34 cellular contexts compared by ENCODE assay signal in the genomic region with DNA sequence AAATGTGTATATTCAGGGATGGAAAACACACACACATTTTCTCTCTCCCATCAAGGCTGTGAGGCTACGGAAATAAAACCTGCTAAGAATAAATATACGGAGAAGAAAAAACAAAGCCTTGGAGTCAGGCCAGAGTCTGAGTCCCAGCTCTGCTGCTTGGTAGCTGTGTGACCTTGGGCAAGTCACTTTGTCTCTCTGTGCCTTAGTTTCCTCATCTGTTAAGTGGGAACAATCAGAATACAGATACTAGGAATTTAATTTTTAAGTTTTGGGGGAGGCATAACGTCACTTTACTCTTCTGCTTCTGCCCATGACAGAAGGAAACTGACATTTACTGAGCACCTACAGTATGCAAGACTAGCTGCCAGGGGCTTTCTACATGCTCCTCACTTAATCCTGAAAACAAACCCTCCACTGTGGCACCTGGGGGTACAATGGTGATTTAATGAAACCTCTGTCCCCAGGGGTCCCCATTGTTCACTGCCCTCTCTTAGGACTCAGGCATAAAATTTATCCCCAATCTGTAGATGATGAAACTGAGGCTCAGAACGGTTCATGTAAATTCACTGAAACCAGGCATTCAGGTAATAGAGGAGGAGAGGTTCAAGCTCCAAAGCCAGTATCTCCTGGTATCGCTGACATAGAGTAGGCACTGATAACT.
"Had no signal": no experiment of that assay in that cellular context is flagged by ENCODE, and none has a peak within 500 bp of the region (broad histone marks: within the 10 kb centered on the region; RNA-seq: fewer than 3 reads in every experiment).

No MANE protein-coding gene starts in this region.

- H3K9me3 ChIP-seq: ascending aorta had no signal

- H3K4me1 Mint-ChIP-seq: activated B cell treated with CpG ODN at 0.5 μM for 24 hours; activated naive CD4-positive, alpha-beta T cell treated with anti-CD3 and anti-CD28 coated beads, Interleukin-2, amount 50 U/mL, for 24 hours; activated naive CD8-positive, alpha-beta T cell treated with anti-CD3 and anti-CD28 coated beads, Interleukin-2, amount 10 ng/mL, durations not matched to agents 7 days and 5 days; central memory CD8-positive, alpha-beta T cell; IgD-negative memory B cell had no signal

- ATAC-seq: activated T-cell treated with anti-CD3 and anti-CD28 coated beads, Interleukin-2, amount 50 U/mL, for 4 hours; Panc1 had no signal

- H3K27me3 Mint-ChIP-seq: central memory CD8-positive, alpha-beta T cell had no signal

- H3K36me3 Mint-ChIP-seq: activated CD4-positive, alpha-beta memory T cell treated with anti-CD3 and anti-CD28 coated beads for 36 hours; activated naive CD4-positive, alpha-beta T cell treated with anti-CD3 and anti-CD28 coated beads, Interleukin-2, amount 50 U/mL, for 24 hours; activated naive CD8-positive, alpha-beta T cell treated with anti-CD3 and anti-CD28 coated beads, Interleukin-2, amount 10 ng/mL, durations not matched to agents 7 days and 5 days had no signal

- H3K9me3 Mint-ChIP-seq: activated naive CD4-positive, alpha-beta T cell treated with anti-CD3 and anti-CD28 coated beads, Interleukin-2, amount 50 U/mL, for 24 hours; activated naive CD8-positive, alpha-beta T cell treated with anti-CD3 and anti-CD28 coated beads, Interleukin-2, amount 10 ng/mL, durations not matched to agents 7 days and 5 days; activated T-helper 1 cell treated with anti-CD3 and anti-CD28 coated beads, Interleukin-12 subunit alpha, Interleukin-12 subunit beta, Interleukin-2, Interleukin-4 antibody, amounts not matched to agents 30 ng/mL and 10 ng/mL and 1 ng/mL, durations not matched to agents 14 hours and 24 hours and 36 hours; central memory CD8-positive, alpha-beta T cell had no signal

- FAIRE-seq: TTC549 had no signal

- H3K4me3 ChIP-seq: ascending aorta, cardiac muscle cell, MG63, SJCRH30, SK-N-MC had no signal

- H3K4me3 Mint-ChIP-seq: activated B cell treated with CpG ODN at 0.5 μM for 24 hours; activated CD4-positive, alpha-beta memory T cell treated with anti-CD3 and anti-CD28 coated beads for 36 hours; activated naive CD4-positive, alpha-beta T cell treated with anti-CD3 and anti-CD28 coated beads, Interleukin-2, amount 50 U/mL, for 24 hours; activated naive CD8-positive, alpha-beta T cell treated with anti-CD3 and anti-CD28 coated beads, Interleukin-2, amount 10 ng/mL, durations not matched to agents 7 days and 5 days; activated T-cell treated with anti-CD3 and anti-CD28 coated beads, Interleukin-2, amount 50 U/mL, for 4 hours; activated T-helper 1 cell treated with anti-CD3 and anti-CD28 coated beads, Interleukin-12 subunit alpha, Interleukin-12 subunit beta, Interleukin-2, Interleukin-4 antibody, amounts not matched to agents 30 ng/mL and 10 ng/mL and 1 ng/mL, durations not matched to agents 14 hours and 24 hours and 36 hours; central memory CD8-positive, alpha-beta T cell; IgD-negative memory B cell had no signal

- H3K27ac ChIP-seq: ascending aorta, cardiac muscle cell, SJCRH30, SK-N-MC had no signal

- H3K27ac Mint-ChIP-seq: activated B cell treated with CpG ODN at 0.5 μM for 24 hours; activated CD4-positive, alpha-beta memory T cell treated with anti-CD3 and anti-CD28 coated beads for 36 hours; activated naive CD4-positive, alpha-beta T cell treated with anti-CD3 and anti-CD28 coated beads, Interleukin-2, amount 50 U/mL, for 24 hours; activated naive CD8-positive, alpha-beta T cell treated with anti-CD3 and anti-CD28 coated beads, Interleukin-2, amount 10 ng/mL, durations not matched to agents 7 days and 5 days; activated T-helper 1 cell treated with anti-CD3 and anti-CD28 coated beads, Interleukin-12 subunit alpha, Interleukin-12 subunit beta, Interleukin-2, Interleukin-4 antibody, amounts not matched to agents 30 ng/mL and 10 ng/mL and 1 ng/mL, durations not matched to agents 14 hours and 24 hours and 36 hours; IgD-negative memory B cell had no signal

- H3K4me1 ChIP-seq: ascending aorta, SJCRH30 had no signal

- DNase-seq: activated B cell treated with CpG ODN at 0.5 μM for 24 hours; activated CD4-positive, alpha-beta T cell treated with anti-CD3 and anti-CD28 coated beads for 4 hours; activated CD4-positive, alpha-beta T cell treated with anti-CD3 and anti-CD28 coated beads, Interleukin-2, amount 50 U/mL, for 1 hour; activated CD4-positive, CD25-positive, alpha-beta regulatory T cell treated with anti-CD3 and anti-CD28 coated beads, Interleukin-2, amount 50 U/mL, for 72 hours; activated naive CD4-positive, alpha-beta T cell; activated naive CD8-positive, alpha-beta T cell treated with anti-CD3 and anti-CD28 coated beads, Interleukin-2, amount 10 ng/mL, durations not matched to agents 7 days and 5 days; activated T-cell treated with anti-CD3 and anti-CD28 coated beads for 4 hours; activated T-cell treated with anti-CD3 and anti-CD28 coated beads, Interleukin-2, amount 50 U/mL, for 4 hours; amygdala; Kasumi-1; KG1; MG63; NCI-H1048; NCI-H1105 treated with DMSO at 0.1 percent for 48 hours; NCI-H1436; NCI-H1694; NCI-H1930; NCI-H2081 treated with DMSO at 0.1 percent for 48 hours; NCI-H226; NCI-H446 treated with DMSO at 0.1 percent for 48 hours; NCI-H524 treated with DMSO at 0.1 percent for 48 hours; SHP77; SJCRH30; T1000 had no signal
